Comparison of ENCODE assay signal across 21 cellular contexts in the genomic region with DNA sequence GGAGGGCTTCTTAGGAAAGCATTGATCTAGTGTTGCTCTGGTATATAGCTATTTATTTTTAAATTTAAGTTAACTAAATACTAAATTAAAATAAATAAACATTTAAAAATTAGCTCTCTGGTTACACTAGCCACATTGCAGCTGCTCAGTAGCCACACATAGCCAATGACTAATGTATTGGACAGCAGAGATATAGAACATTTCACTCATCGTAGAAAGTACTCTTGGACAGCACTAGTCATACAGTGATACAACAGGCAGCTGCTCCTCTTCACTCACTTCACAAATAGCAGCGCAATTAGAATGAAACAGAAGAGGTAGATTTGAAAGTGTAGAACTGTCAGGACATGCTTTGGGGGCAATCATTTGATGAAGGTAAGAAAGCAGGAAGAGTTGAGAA.
DNase-seq lines count a peak whose midpoint lies in the region; ATAC-seq, FAIRE-seq and TF ChIP-seq lines count a peak whose summit lies in the region.
"Had no signal": no experiment of that assay in that cellular context is flagged by ENCODE, and none has a peak within 500 bp of the region (broad histone marks: within the 10 kb centered on the region; RNA-seq: fewer than 3 reads in every experiment).

No MANE protein-coding gene starts in this region.

- no peak overlapping the region for H3K23ac ChIP-seq in IMR-90 (ENCODE audit: low read depth, low read length)

- H3K9me3 Mint-ChIP-seq in astrocyte (ENCODE audit: unreplicated experiment) = no peaks in the 10 kb centered on the region

- no peak overlapping the region for H2BK120ac ChIP-seq in IMR-90 (ENCODE audit: low read depth, low read length)

- no peak overlapping the region for H2BK20ac ChIP-seq in IMR-90 (ENCODE audit: low read depth, low read length)

- CTCF ChIA-PET in IMR-90 (lab: Yijun Ruan, JAX) = interaction anchor here (1.0 kb wide), 1 partner anchor 10 kb away, joined by 4 read pairs; no protein-coding TSS in a partner anchor

- no peak overlapping the region for H4K8ac ChIP-seq in IMR-90 (ENCODE audit: low read depth in 2 of 2, low read length in 2 of 2)

- no peak for FAIRE-seq in astrocyte (lab: Jason Lieb, UNC)
- FAIRE-seq: GM12892, GM18507, H1 had no signal

- ATAC-seq in IMR-90 (ENCODE audit: low read depth) = peak; percentile 88
- ATAC-seq in gastrocnemius medialis = peak; percentile 96 to 99

- no peak overlapping the region for H4K5ac ChIP-seq in IMR-90 (ENCODE audit: low read depth, low read length)

- TF ChIP-seq RAD21 in IMR-90 (IDR thresholded peaks at IDR 0.05; ENCODE audit: low read length) = no peak

- H4K91ac ChIP-seq in IMR-90 (ENCODE audit: insufficient read depth, low read depth, low read length) = no peak overlapping the region

- H3K27me3 Mint-ChIP-seq in astrocyte (ENCODE audit: low read depth, unreplicated experiment) = peaks cover 8% of the 10 kb centered on the region

- no peaks in the 10 kb centered on the region for H4K20me1 ChIP-seq in IMR-90 (ENCODE audit: insufficient read depth, low read length)
- peaks cover 6% of the 10 kb centered on the region for H4K20me1 ChIP-seq in astrocyte (ENCODE audit: insufficient read depth, low read length)
- no peaks in the 10 kb centered on the region for H4K20me1 ChIP-seq in osteoblast (ENCODE audit: insufficient read depth, low read length)

- H3K18ac ChIP-seq in IMR-90 (ENCODE audit: low read depth, low read length) = no peak overlapping the region

- TF ChIP-seq CTCF in IMR-90 (conservative IDR thresholded peaks at IDR 0.05; ENCODE audit: low read depth, low read length) = no peak
- TF ChIP-seq CTCF in astrocyte (IDR thresholded peaks at IDR 0.05; ENCODE audit: insufficient read depth, low read depth, low read length) = no peak
- TF ChIP-seq CTCF in gastrocnemius medialis (IDR thresholded peaks at IDR 0.05 in 4 of 5, conservative IDR thresholded peaks at IDR 0.05 in 1 of 5) = no peak
- no peak for TF ChIP-seq CTCF in osteoblast (IDR thresholded peaks at IDR 0.05; ENCODE audit: extremely low read depth, low read depth, low read length)

- no peak overlapping the region for H3K27ac ChIP-seq in IMR-90 (ENCODE audit: insufficient read depth, low read length)
- no peak overlapping the region for H3K27ac ChIP-seq in astrocyte (ENCODE audit: low read depth, low read length)
- peak overlapping the region; percentile 64 to 83 (median 81) for H3K27ac ChIP-seq in gastrocnemius medialis
- no peak overlapping the region for H3K27ac ChIP-seq in osteoblast (ENCODE audit: low read depth, low read length)
- H3K27ac ChIP-seq: SJCRH30 had no signal

- no CpG with 5 or more reads among the region's 2 CpGs for WGBS in IMR-90 (ENCODE audit: extremely low coverage in 2 of 2, insufficient read length in 1 of 2), 2 experiments

- no peaks in the 10 kb centered on the region for H3K27me3 ChIP-seq in IMR-90 (ENCODE audit: control insufficient read depth, insufficient read depth, low read length)
- H3K27me3 ChIP-seq in astrocyte (ENCODE audit: insufficient read depth, low read length) = no peaks in the 10 kb centered on the region
- no peaks in the 10 kb centered on the region for H3K27me3 ChIP-seq in gastrocnemius medialis
- no peaks in the 10 kb centered on the region for H3K27me3 ChIP-seq in osteoblast (ENCODE audit: insufficient read depth, low read length)
- H3K27me3 ChIP-seq: SJCRH30 had no signal

- BruUV-seq in IMR-90 (replicated peaks; lab: Mats Ljungman, UMichigan) = no TSS peak

- no peak overlapping the region for H3K14ac ChIP-seq in IMR-90 (replicated peaks; ENCODE audit: low read depth, low read length)

- no peaks in the 10 kb centered on the region for H3K9me3 ChIP-seq in IMR-90 (ENCODE audit: control insufficient read depth, insufficient read depth, low read length)
- no peaks in the 10 kb centered on the region for H3K9me3 ChIP-seq in astrocyte (ENCODE audit: insufficient read depth, low read depth, low read length)
- H3K9me3 ChIP-seq in gastrocnemius medialis = no peaks in the 10 kb centered on the region
- no peaks in the 10 kb centered on the region for H3K9me3 ChIP-seq in osteoblast (ENCODE audit: low read depth, low read length)
- H3K9me3 ChIP-seq: MG63, SJCRH30 had no signal

- no peak overlapping the region for H3K4me3 Mint-ChIP-seq in astrocyte (ENCODE audit: unreplicated experiment)
- H3K4me3 Mint-ChIP-seq: CD8-positive, alpha-beta memory T cell had no signal

- no peak overlapping the region for H2AFZ ChIP-seq in IMR-90 (replicated peaks; ENCODE audit: low read length, poor library complexity)
- H2AFZ ChIP-seq in astrocyte (ENCODE audit: low read depth, low read length) = no peak overlapping the region
- H2AFZ ChIP-seq in osteoblast (ENCODE audit: low read length) = no peak overlapping the region

- no peak overlapping the region for H3K4me3 ChIP-seq in IMR-90 (ENCODE audit: insufficient read depth, low read depth, low read length)
- no peak overlapping the region for H3K4me3 ChIP-seq in astrocyte (ENCODE audit: insufficient read depth, low read depth, low read length)
- H3K4me3 ChIP-seq in gastrocnemius medialis = no peak overlapping the region
- H3K4me3 ChIP-seq in osteoblast (ENCODE audit: insufficient read depth, low read length) = no peak overlapping the region
- H3K4me3 ChIP-seq: MG63, SJCRH30 had no signal

- no peak overlapping the region for H3K56ac ChIP-seq in IMR-90 (ENCODE audit: extremely low read depth, insufficient read depth, low read length)

- H3K4me1 Mint-ChIP-seq in astrocyte (ENCODE audit: low read depth, unreplicated experiment) = peaks cover 18% of the 10 kb centered on the region
- H3K4me1 Mint-ChIP-seq: CD8-positive, alpha-beta memory T cell had no signal

- H3K4ac ChIP-seq in IMR-90 (ENCODE audit: low read depth, low read length) = no peak overlapping the region

- H3K36me3 Mint-ChIP-seq in astrocyte (ENCODE audit: low read depth, unreplicated experiment) = peaks cover 11% of the 10 kb centered on the region
- H3K36me3 Mint-ChIP-seq: CD8-positive, alpha-beta memory T cell had no signal

- H3K9ac ChIP-seq in IMR-90 (ENCODE audit: low read depth, low read length) (no peak overlapping the region), astrocyte (ENCODE audit: low read length) (no peak overlapping the region)

- no peak overlapping the region for H2AK9ac ChIP-seq in IMR-90 (replicated peaks; ENCODE audit: low read depth, low read length, poor library complexity)

- DNase-seq in IMR-90 (peak; percentile 68), astrocyte (ENCODE audit: low read depth) (peak; percentile 44), fibroblast of peridontal ligament (ENCODE audit: extremely low read depth) (peak; percentile 35), gastrocnemius medialis (no peak), mucosa of gallbladder (ENCODE audit: low spot score) (no peak), SHP77 (lab: John Stamatoyannopoulos, UW) (no peak), osteoblast (ENCODE audit: insufficient read length, low spot score, missing footprints) (no peak)
- DNase-seq: C1 segment of cervical spinal cord; CD8-positive, alpha-beta memory T cell; DMS53; MG63; NCI-H1048; NCI-H146; NCI-H2081; NCI-H510A; NCI-H748 treated with DMSO at 0.1 percent for 48 hours; RPMI8226 had no signal

- H2BK5ac ChIP-seq in IMR-90 (ENCODE audit: low read depth, low read length, poor library complexity, severe bottlenecking) = no peak overlapping the region

- no peaks in the 10 kb centered on the region for H3K79me2 ChIP-seq in astrocyte (ENCODE audit: insufficient read depth, low read length)
- no peaks in the 10 kb centered on the region for H3K79me2 ChIP-seq in osteoblast (ENCODE audit: insufficient read depth, low read length)

- H2BK15ac ChIP-seq in IMR-90 (ENCODE audit: low read depth, low read length) = no peak overlapping the region

- TF ChIP-seq POLR2A in IMR-90 (IDR thresholded peaks at IDR 0.05; ENCODE audit: low read depth, low read length) (no peak), gastrocnemius medialis (IDR thresholded peaks at IDR 0.05) (no peak)

- H3K9me1 ChIP-seq in IMR-90 (ENCODE audit: insufficient read depth, low read length) = no peaks in the 10 kb centered on the region

- dilution Hi-C loops in IMR-90 (cut with HindIII; ENCODE audit: low sequenced_read_pairs, unreplicated experiment) = no loop called here

- H3K27ac Mint-ChIP-seq in astrocyte (ENCODE audit: unreplicated experiment) = no peak overlapping the region
- H3K27ac Mint-ChIP-seq: CD8-positive, alpha-beta memory T cell had no signal

- POLR2A ChIA-PET in IMR-90 (lab: Charles Lee; ENCODE audit: unreplicated experiment) = interaction anchor here (0.7 kb wide), 1 partner anchor 12 kb away, joined by 3 read pairs; no protein-coding TSS in a partner anchor

- intact Hi-C loops in IMR-90 (cut with micrococcal nuclease) = no loop called here
- intact Hi-C loops in gastrocnemius medialis (cut with DNase I; ENCODE audit: low total_unique reads) = no loop called here

- no peaks in the 10 kb centered on the region for H3K79me1 ChIP-seq in IMR-90 (ENCODE audit: low read depth in 1 of 2, low read length in 2 of 2)

- H3K4me2 ChIP-seq in IMR-90 (ENCODE audit: low read depth, low read length) (no peak overlapping the region), astrocyte (ENCODE audit: low read length) (no peak overlapping the region), osteoblast (ENCODE audit: insufficient read depth, low read length) (no peak overlapping the region)

- H3K4me1 ChIP-seq in IMR-90 (ENCODE audit: control insufficient read depth, insufficient read depth, low read length) (peaks cover 2% of the 10 kb centered on the region; the same call in 1 of the 2 replicates), astrocyte (ENCODE audit: insufficient read depth, low read length) (peaks cover 18% of the 10 kb centered on the region), gastrocnemius medialis (peaks cover 54 to 70% of the 10 kb centered on the region in 2 donors), osteoblast (ENCODE audit: insufficient read depth, low read length) (peaks cover 6% of the 10 kb centered on the region)

- no peak overlapping the region for H2AK5ac ChIP-seq in IMR-90 (ENCODE audit: low read depth, low read length)

- peaks cover 25% of the 10 kb centered on the region for H3K36me3 ChIP-seq in IMR-90 (ENCODE audit: control insufficient read depth, insufficient read depth, low read length)
- no peaks in the 10 kb centered on the region for H3K36me3 ChIP-seq in astrocyte (ENCODE audit: insufficient read depth, low read length)
- H3K36me3 ChIP-seq in gastrocnemius medialis = peaks cover 0 to 8% of the 10 kb centered on the region in 2 donors
- no peaks in the 10 kb centered on the region for H3K36me3 ChIP-seq in osteoblast (ENCODE audit: insufficient read depth, low read length)
- H3K36me3 ChIP-seq: MG63 had no signal

- in situ Hi-C loops in IMR-90 (cut with MboI; ENCODE audit: low sequenced_read_pairs) = no loop called here
- in situ Hi-C loops in gastrocnemius medialis (cut with MboI; ENCODE audit: low sequenced_read_pairs in 4 of 4) = no loop called here

Comparison
In these comparisons a context has a peak if more than half of its experiments do, and no peak if none do; other contexts are left out.
1. DNase-seq: peak in IMR-90 (single experiment), astrocyte (single experiment) and fibroblast of peridontal ligament (single experiment); none in gastrocnemius medialis (0 of 2), mucosa of gallbladder (single experiment), SHP77 (0 of 2) and osteoblast (single experiment).
2. H3K27ac ChIP-seq: peak in gastrocnemius medialis (4 of 4); none in IMR-90 (single experiment), astrocyte (single experiment) and osteoblast (single experiment).